Comparison of ENCODE assay signal across 9 cellular contexts in genomic region chr15:60795889-60796288, GRCh38.
DNase-seq lines count a peak whose midpoint lies in the region; ATAC-seq lines count a peak whose summit lies in the region.
"Had no signal": no experiment of that assay in that cellular context is flagged by ENCODE, and none has a peak within 500 bp of the region (broad histone marks: within the 10 kb centered on the region; RNA-seq: fewer than 3 reads in every experiment).

No MANE protein-coding gene starts in this region.

- peaks cover 30% of the 10 kb centered on the region for H3K36me3 Mint-ChIP-seq in activated CD4-positive, alpha-beta T cell treated with anti-CD3 and anti-CD28 coated beads for 36 hours (ENCODE audit: low read depth)
- peaks cover 2 to 31% (median 22%) of the 10 kb centered on the region in 3 donors for H3K36me3 Mint-ChIP-seq in naive thymus-derived CD8-positive, alpha-beta T cell

- intact Hi-C loops in activated CD4-positive, alpha-beta T cell treated with anti-CD3 and anti-CD28 coated beads for 36 hours (cut with DNase I, micrococcal nuclease), result loop anchor here (1.0 to 5.0 kb wide), 4 partner anchors 75 to 214 kb away; no protein-coding TSS in a partner anchor

- H3K27me3 Mint-ChIP-seq in activated CD4-positive, alpha-beta T cell treated with anti-CD3 and anti-CD28 coated beads for 36 hours, result no peaks in the 10 kb centered on the region
- no peaks in the 10 kb centered on the region for H3K27me3 Mint-ChIP-seq in naive thymus-derived CD8-positive, alpha-beta T cell

- POLR2A ChIA-PET in activated CD4-positive, alpha-beta T cell treated with anti-CD3 and anti-CD28 coated beads for 36 hours (lab: Charles Lee), result interaction anchor here (0.6 to 1.6 kb wide), 3 partner anchors 49 to 100 kb away, joined by 3 to 9 read pairs (median 3); no protein-coding TSS in a partner anchor
- POLR2A ChIA-PET in naive thymus-derived CD8-positive, alpha-beta T cell (lab: Charles Lee), result interaction anchor here (1.1 to 1.8 kb wide), 3 partner anchors 45 to 212 kb away, joined by 4 to 5 read pairs (median 4); no protein-coding TSS in a partner anchor

- H3K9me3 Mint-ChIP-seq in activated CD4-positive, alpha-beta T cell treated with anti-CD3 and anti-CD28 coated beads for 36 hours (ENCODE audit: low read depth), result peaks cover 24% of the 10 kb centered on the region
- H3K9me3 Mint-ChIP-seq in naive thymus-derived CD8-positive, alpha-beta T cell, result peaks cover 8 to 36% (median 17%) of the 10 kb centered on the region in 9 donors

- H3K4me3 Mint-ChIP-seq in activated CD4-positive, alpha-beta T cell treated with anti-CD3 and anti-CD28 coated beads for 36 hours, result no peak overlapping the region
- peak overlapping the region in 4 of 10 donors; percentile 1 to 67 (median 26) for H3K4me3 Mint-ChIP-seq in naive thymus-derived CD8-positive, alpha-beta T cell

- peaks cover 79% of the 10 kb centered on the region for H3K4me1 Mint-ChIP-seq in activated CD4-positive, alpha-beta T cell treated with anti-CD3 and anti-CD28 coated beads for 36 hours
- H3K4me1 Mint-ChIP-seq in naive thymus-derived CD8-positive, alpha-beta T cell, result peaks cover 28 to 53% (median 40%) of the 10 kb centered on the region in 4 donors

- peak overlapping the region; percentile 59 for H3K27ac Mint-ChIP-seq in activated CD4-positive, alpha-beta T cell treated with anti-CD3 and anti-CD28 coated beads for 36 hours
- H3K27ac Mint-ChIP-seq in naive thymus-derived CD8-positive, alpha-beta T cell, result peak overlapping the region; percentile 23 to 91 (median 70)

- peak; percentile 65 for DNase-seq in activated CD4-positive, alpha-beta T cell treated with anti-CD3 and anti-CD28 coated beads for 36 hours
- no peak for DNase-seq in activated CD4-positive, alpha-beta T cell treated with anti-CD3 and anti-CD28 coated beads, Interleukin-2, amount 50 U/mL, for 1 hour
- DNase-seq in naive thymus-derived CD8-positive, alpha-beta T cell, result no peak
- DNase-seq in NCI-H526 (lab: John Stamatoyannopoulos, UW), result no peak
- DNase-seq in DMS53 treated with DMSO at 0.1 percent for 48 hours (lab: John Stamatoyannopoulos, UW; ENCODE audit: unreplicated experiment), result no peak
- no peak for DNase-seq in NCI-H1417 (lab: John Stamatoyannopoulos, UW)
- DNase-seq: GOT3 had no signal

- ATAC-seq in activated CD4-positive, alpha-beta T cell treated with anti-CD3 and anti-CD28 coated beads for 36 hours, result peak; percentile 65
- peak; percentile 92 for ATAC-seq in GM21576 (IDR thresholded peaks at IDR 0.05; ENCODE audit: unreplicated experiment)
- ATAC-seq in HG03457 (IDR thresholded peaks at IDR 0.05; ENCODE audit: unreplicated experiment), result peak; percentile 83
- peak; percentile 32 to 46 for ATAC-seq in naive thymus-derived CD8-positive, alpha-beta T cell

- CTCF ChIA-PET in activated CD4-positive, alpha-beta T cell treated with anti-CD3 and anti-CD28 coated beads for 36 hours (lab: Charles Lee), result interaction anchor here (0.8 to 1.8 kb wide), 7 partner anchors 9 to 103 kb away, joined by 3 to 11 read pairs (median 3); no protein-coding TSS in a partner anchor

Comparison
In these comparisons a context has a peak if more than half of its experiments do, and no peak if none do; other contexts are left out.
1. ATAC-seq: peak in every context shown above with its lines; median percentile 92 in GM21576; 83 in HG03457; 65 in activated CD4-positive, alpha-beta T cell treated with anti-CD3 and anti-CD28 coated beads for 36 hours; 39 in naive thymus-derived CD8-positive, alpha-beta T cell.